ENCODE assay signal across 19 cellular contexts in the genomic region with DNA sequence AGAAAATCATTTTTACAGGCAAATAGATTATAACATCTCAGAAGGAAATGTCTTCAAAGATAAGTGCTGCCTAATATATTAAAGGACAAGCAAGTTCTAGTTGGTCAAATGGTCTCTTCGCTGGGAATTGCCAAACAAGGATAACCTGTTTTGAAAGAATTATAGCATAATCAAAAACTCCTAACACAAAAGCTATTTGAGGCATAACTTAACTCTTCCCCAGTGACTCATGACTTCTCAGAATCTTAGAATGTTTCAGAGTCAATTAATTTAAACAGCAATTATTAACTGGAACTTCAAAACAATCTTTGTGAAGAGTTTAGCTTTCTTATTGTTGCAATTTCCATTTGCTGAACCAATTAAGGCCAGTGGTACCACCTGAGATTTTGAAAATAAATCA.
A peak's percentile ranks its signal among the peaks of the same experiment; 100 is the strongest.
DNase-seq lines count a peak whose midpoint lies in the region; ATAC-seq, FAIRE-seq and TF ChIP-seq lines count a peak whose summit lies in the region.
"Had no signal": no experiment of that assay in that cellular context is flagged by ENCODE, and none has a peak within 500 bp of the region (broad histone marks: within the 10 kb centered on the region; RNA-seq: fewer than 3 reads in every experiment).

No MANE protein-coding gene starts in this region.

- DNase-seq in left ventricle myocardium inferior: no peak
- no peak for DNase-seq in heart left ventricle
- DNase-seq in kidney: no peak
- no peak for DNase-seq in RCC 7860 (ENCODE audit: low spot score)
- no peak for DNase-seq in tibial nerve (ENCODE audit: low spot score in 2 of 2)
- no peak for DNase-seq in SKM-1 (lab: John Stamatoyannopoulos, UW; ENCODE audit: unreplicated experiment)
- DNase-seq: activated CD4-positive, CD25-positive, alpha-beta regulatory T cell; amygdala; CD8-positive, alpha-beta memory T cell; Karpas-422; NCI-H1436; NCI-H226; small intestine; thyroid gland had no signal

- no peak for TF ChIP-seq EP300 in tibial nerve (IDR thresholded peaks at IDR 0.05)

- H3K9ac ChIP-seq in kidney (ENCODE audit: low read length in 2 of 2): no peak overlapping the region
- H3K9ac ChIP-seq: parathyroid adenoma had no signal

- H3K27me3 ChIP-seq in left ventricle myocardium inferior (ENCODE audit: low read depth): no peaks in the 10 kb centered on the region
- no peaks in the 10 kb centered on the region for H3K27me3 ChIP-seq in heart left ventricle
- no peaks in the 10 kb centered on the region for H3K27me3 ChIP-seq in tibial nerve
- H3K27me3 ChIP-seq: thyroid gland had no signal

- H3K9me3 ChIP-seq in left ventricle myocardium inferior (replicated peaks) (no peaks in the 10 kb centered on the region), heart left ventricle (no peaks in the 10 kb centered on the region), kidney (ENCODE audit: control insufficient read depth in 1 of 2, low read length in 2 of 2) (no peaks in the 10 kb centered on the region), tibial nerve (no peaks in the 10 kb centered on the region)
- H3K9me3 ChIP-seq: thyroid gland had no signal

- FAIRE-seq in colon (lab: Jason Lieb, UNC) (peak; percentile 10), kidney (lab: Jason Lieb, UNC) (peak; percentile 54), RCC 7860 (lab: Jason Lieb, UNC) (no peak)
- FAIRE-seq: small intestine had no signal

- H3K4me1 ChIP-seq in left ventricle myocardium inferior: peaks cover 56% of the 10 kb centered on the region
- H3K4me1 ChIP-seq in heart left ventricle: peaks cover 0 to 38% (median 22%) of the 10 kb centered on the region in 12 donors
- peaks cover 0 to 7% of the 10 kb centered on the region in 2 donors for H3K4me1 ChIP-seq in kidney (ENCODE audit: control insufficient read depth in 1 of 2, insufficient read depth in 1 of 2, low read depth in 1 of 2, low read length in 2 of 2)
- peaks cover 0 to 18% (median 0%) of the 10 kb centered on the region in 4 donors for H3K4me1 ChIP-seq in tibial nerve

- H3K36me3 ChIP-seq in left ventricle myocardium inferior (no peaks in the 10 kb centered on the region), heart left ventricle (no peaks in the 10 kb centered on the region), kidney (ENCODE audit: control insufficient read depth in 1 of 2, insufficient read depth in 2 of 2, low read length in 2 of 2) (no peaks in the 10 kb centered on the region), tibial nerve (no peaks in the 10 kb centered on the region)
- H3K36me3 ChIP-seq: thyroid gland had no signal

- intact Hi-C loops in left ventricle myocardium inferior (cut with micrococcal nuclease): no loop called here
- intact Hi-C loops in heart left ventricle (cut with DNase I): loop anchor here in 1 of 10 donors (10.0 kb wide), 1 partner anchor 51 kb away; no protein-coding TSS in a partner anchor
- intact Hi-C loops in kidney (cut with DNase I): no loop called here

- WGBS in heart left ventricle, 4 donors: 56 to 72% (median 63%) methylated on average over 1 of the region's 1 CpG
- WGBS in tibial nerve, 2 donors: 44 to 59% methylated on average over 1 of the region's 1 CpG

- H3K27ac ChIP-seq in left ventricle myocardium inferior (replicated peaks) (peak overlapping the region; percentile 16), heart left ventricle (peak overlapping the region in 3 of 12 donors; percentile 2 to 49 (median 3)), kidney (ENCODE audit: low read depth in 2 of 2, low read length in 2 of 2) (no peak overlapping the region), tibial nerve (no peak overlapping the region)
- H3K27ac ChIP-seq: coronary artery, parathyroid adenoma, thyroid gland had no signal

- TF ChIP-seq POLR2A in heart left ventricle (IDR thresholded peaks at IDR 0.05) (no peak), tibial nerve (IDR thresholded peaks at IDR 0.05) (no peak)

- H3K4me3 ChIP-seq in left ventricle myocardium inferior (no peak overlapping the region), heart left ventricle (no peak overlapping the region), kidney (ENCODE audit: low read length in 2 of 2) (no peak overlapping the region), tibial nerve (no peak overlapping the region)
- H3K4me3 ChIP-seq: coronary artery, thyroid gland had no signal

- ATAC-seq in heart left ventricle (no peak), GM21619 (IDR thresholded peaks at IDR 0.05; ENCODE audit: unreplicated experiment) (no peak)
- ATAC-seq: stimulated activated effector memory CD8-positive, alpha-beta T cell treated with anti-CD3 and anti-CD28 coated beads, Interleukin-12 subunit alpha, Interleukin-12 subunit beta, amount 100 ng/mL, for 72 hours had no signal

- TF ChIP-seq CTCF in left ventricle myocardium inferior (IDR thresholded peaks at IDR 0.05; ENCODE audit: borderline replicate concordance) (no peak), heart left ventricle (IDR thresholded peaks at IDR 0.05) (no peak), kidney (IDR thresholded peaks at IDR 0.05; ENCODE audit: borderline replicate concordance, extremely low read depth, insufficient read depth) (no peak), tibial nerve (IDR thresholded peaks at IDR 0.05) (no peak)
